In genomic region chr5:71839049-71839834, GRCh38 we compare ENCODE assay signal across 25 cellular contexts.
DNase-seq lines count a peak whose midpoint lies in the region; ATAC-seq and TF ChIP-seq lines count a peak whose summit lies in the region.
"Had no signal": no experiment of that assay in that cellular context is flagged by ENCODE, and none has a peak within 500 bp of the region (broad histone marks: within the 10 kb centered on the region; RNA-seq: fewer than 3 reads in every experiment).

No MANE protein-coding gene starts in this region.

- H3K9ac ChIP-seq in colonic mucosa (ENCODE audit: low read depth in 2 of 2, low read length in 2 of 2), result no peak overlapping the region

- no peaks in the 10 kb centered on the region for H3K27me3 ChIP-seq in colonic mucosa
- H3K27me3 ChIP-seq: heart left ventricle, ovary, SJSA1, transverse colon had no signal

- no peaks in the 10 kb centered on the region for H3K4me1 ChIP-seq in colonic mucosa
- H3K4me1 ChIP-seq: transverse colon had no signal

- DNase-seq in NCI-H1417 (lab: John Stamatoyannopoulos, UW) (peak in 2 of 3 experiments; percentile 5 to 33), NCI-H1417 treated with DMSO at 0.1 percent for 48 hours (lab: John Stamatoyannopoulos, UW) (no peak), NCI-H2227 treated with DMSO at 0.1 percent for 48 hours (lab: John Stamatoyannopoulos, UW) (peak; percentile 9), epithelial cell of esophagus (ENCODE audit: low read depth) (peak; percentile 33), pons (ENCODE audit: low spot score) (peak; percentile 11), NCI-H526 (lab: John Stamatoyannopoulos, UW) (no peak), colonic mucosa (no peak)
- DNase-seq: 8988T; activated CD4-positive, alpha-beta T cell treated with anti-CD3 and anti-CD28 coated beads, Interleukin-2, amount 10 ng/mL, durations not matched to agents 24 days and 14 days; activated CD8-positive, alpha-beta memory T cell treated with anti-CD3 and anti-CD28 coated beads, Interleukin-2, amount 10 ng/mL, durations not matched to agents 7 days and 5 days; aorta; CD4-positive, alpha-beta memory T cell; left colon; naive thymus-derived CD8-positive, alpha-beta T cell; NCI-H1092 treated with DMSO at 0.1 percent for 48 hours; NCI-H2081 treated with DMSO at 0.1 percent for 48 hours; ovary; stimulated activated naive CD8-positive, alpha-beta T cell treated with anti-CD3 and anti-CD28 coated beads, Interleukin-15, amount 100 ng/mL, for 72 hours; T-helper 2 cell; transverse colon had no signal

- H3K4me3 ChIP-seq in epithelial cell of esophagus (ENCODE audit: low read length) (no peak overlapping the region), colonic mucosa (no peak overlapping the region)
- H3K4me3 ChIP-seq: heart left ventricle, ovary, SJSA1, transverse colon had no signal

- ATAC-seq in HG03135 (IDR thresholded peaks at IDR 0.05; ENCODE audit: unreplicated experiment), result no peak
- ATAC-seq: activated CD8-positive, alpha-beta memory T cell treated with anti-CD3 and anti-CD28 coated beads, Interleukin-2, amount 10 ng/mL, durations not matched to agents 7 days and 5 days; left colon; naive thymus-derived CD8-positive, alpha-beta T cell; sciatic nerve; stimulated activated naive CD8-positive, alpha-beta T cell treated with anti-CD3 and anti-CD28 coated beads, Interleukin-15, amount 100 ng/mL, for 72 hours had no signal

- no peaks in the 10 kb centered on the region for H3K9me3 ChIP-seq in colonic mucosa
- H3K9me3 ChIP-seq: ovary, SJSA1, transverse colon had no signal

- no peaks in the 10 kb centered on the region for H3K36me3 ChIP-seq in colonic mucosa
- H3K36me3 ChIP-seq: heart left ventricle, ovary, SJSA1, transverse colon had no signal

- H3K27ac ChIP-seq in colonic mucosa, result no peak overlapping the region
- H3K27ac ChIP-seq: epithelial cell of prostate, heart left ventricle, ovary, SJSA1, transverse colon had no signal

- intact Hi-C loops in colonic mucosa (cut with DNase I), result no loop called here

- TF ChIP-seq CTCF in epithelial cell of esophagus (IDR thresholded peaks at IDR 0.05; ENCODE audit: insufficient read depth, low read depth, low read length, missing control alignments), result no peak
- TF ChIP-seq CTCF in colonic mucosa (IDR thresholded peaks at IDR 0.05), result no peak

Comparison
In these comparisons a context has a peak if more than half of its experiments do, and no peak if none do; other contexts are left out.
1. DNase-seq: peak in NCI-H1417 (2 of 3), NCI-H2227 treated with DMSO at 0.1 percent for 48 hours (single experiment), epithelial cell of esophagus (single experiment) and pons (single experiment); none in NCI-H1417 treated with DMSO at 0.1 percent for 48 hours (single experiment), NCI-H526 (0 of 2) and colonic mucosa (single experiment).